In the genomic region with DNA sequence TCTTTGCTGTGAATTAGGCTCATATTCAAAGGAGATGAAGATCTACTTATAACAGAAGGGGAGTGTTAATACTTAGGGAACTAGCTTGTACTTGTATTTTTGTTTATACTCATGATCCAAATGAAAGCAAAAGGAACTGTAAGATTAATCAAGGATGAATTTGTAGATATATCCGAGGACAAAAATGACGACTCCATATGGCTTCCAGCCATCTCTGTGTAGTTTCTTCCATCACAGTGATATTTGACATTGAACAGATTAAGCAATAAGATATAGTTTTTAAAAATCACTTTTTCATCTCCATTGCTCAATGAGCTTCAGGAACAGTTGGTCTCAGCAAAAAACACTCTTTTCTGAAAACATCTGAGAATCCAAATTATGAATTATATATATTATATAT, we compare ENCODE assay signal across 27 cellular contexts.
"Had no signal": no experiment of that assay in that cellular context is flagged by ENCODE, and none has a peak within 500 bp of the region (broad histone marks: within the 10 kb centered on the region; RNA-seq: fewer than 3 reads in every experiment).

No MANE protein-coding gene starts in this region.

- H3K36me3 Mint-ChIP-seq: activated naive CD4-positive, alpha-beta T cell treated with anti-CD3 and anti-CD28 coated beads, Interleukin-2, amount 10 ng/mL, durations not matched to agents 7 days and 5 days; activated naive CD4-positive, alpha-beta T cell treated with anti-CD3 and anti-CD28 coated beads, Interleukin-2, amount 50 U/mL, for 72 hours; activated naive CD8-positive, alpha-beta T cell treated with anti-CD3 and anti-CD28 coated beads, Interleukin-2, amount 10 ng/mL, durations not matched to agents 7 days and 5 days had no signal

- H3K27me3 ChIP-seq: brain microvascular endothelial cell, foreskin keratinocyte had no signal

- FAIRE-seq: astrocyte, colon had no signal

- H3K4me3 Mint-ChIP-seq: activated CD4-positive, alpha-beta memory T cell treated with anti-CD3 and anti-CD28 coated beads, Interleukin-2, amount 10 ng/mL, durations not matched to agents 7 days and 5 days; activated CD4-positive, alpha-beta T cell treated with anti-CD3 and anti-CD28 coated beads, Interleukin-2, amount 10 ng/mL, durations not matched to agents 7 days and 5 days; activated naive CD4-positive, alpha-beta T cell treated with anti-CD3 and anti-CD28 coated beads, Interleukin-2, amount 10 ng/mL, durations not matched to agents 7 days and 5 days; activated naive CD8-positive, alpha-beta T cell treated with anti-CD3 and anti-CD28 coated beads, Interleukin-2, amount 10 ng/mL, durations not matched to agents 7 days and 5 days; activated T-cell treated with anti-CD3 and anti-CD28 coated beads, Interleukin-2, amount 50 U/mL, for 24 hours; activated T-cell treated with anti-CD3 and anti-CD28 coated beads, Interleukin-2, amount 50 U/mL, for 72 hours; effector memory CD8-positive, alpha-beta T cell had no signal

- H3K36me3 ChIP-seq: brain microvascular endothelial cell had no signal

- DNase-seq: activated CD4-positive, alpha-beta memory T cell treated with anti-CD3 and anti-CD28 coated beads, Interleukin-2, amount 10 ng/mL, durations not matched to agents 7 days and 5 days; activated CD4-positive, alpha-beta T cell treated with anti-CD3 and anti-CD28 coated beads for 1 hour; activated CD4-positive, alpha-beta T cell treated with anti-CD3 and anti-CD28 coated beads for 4 hours; activated CD4-positive, alpha-beta T cell treated with anti-CD3 and anti-CD28 coated beads, Interleukin-2, amount 10 ng/mL, durations not matched to agents 7 days and 5 days; activated CD4-positive, alpha-beta T cell treated with anti-CD3 and anti-CD28 coated beads, Interleukin-2, amount 50 U/mL, for 4 hours; activated CD4-positive, CD25-positive, alpha-beta regulatory T cell; activated CD8-positive, alpha-beta memory T cell treated with anti-CD3 and anti-CD28 coated beads, Interleukin-2, amount 50 U/mL, for 48 hours; activated gamma-delta T cell; activated naive CD4-positive, alpha-beta T cell; activated naive CD4-positive, alpha-beta T cell treated with anti-CD3 and anti-CD28 coated beads, Interleukin-2, amount 10 ng/mL, durations not matched to agents 7 days and 5 days; activated naive CD8-positive, alpha-beta T cell treated with anti-CD3 and anti-CD28 coated beads, Interleukin-2, amount 10 ng/mL, durations not matched to agents 7 days and 5 days; activated T-cell treated with anti-CD3 and anti-CD28 coated beads for 4 hours; activated T-cell treated with anti-CD3 and anti-CD28 coated beads, Interleukin-2, amount 50 U/mL, for 24 hours; activated T-cell treated with anti-CD3 and anti-CD28 coated beads, Interleukin-2, amount 50 U/mL, for 72 hours; amniotic stem cell; brain microvascular endothelial cell; caudate nucleus; cortex of kidney; dermis blood vessel endothelial cell; effector CD4-positive, alpha-beta T cell; effector memory CD8-positive, alpha-beta T cell; head of caudate nucleus; T-helper 2 cell had no signal

- H3K9me3 Mint-ChIP-seq: activated CD4-positive, alpha-beta memory T cell treated with anti-CD3 and anti-CD28 coated beads, Interleukin-2, amount 10 ng/mL, durations not matched to agents 7 days and 5 days; activated CD4-positive, alpha-beta T cell treated with anti-CD3 and anti-CD28 coated beads, Interleukin-2, amount 10 ng/mL, durations not matched to agents 7 days and 5 days; activated naive CD4-positive, alpha-beta T cell treated with anti-CD3 and anti-CD28 coated beads, Interleukin-2, amount 10 ng/mL, durations not matched to agents 7 days and 5 days; activated naive CD4-positive, alpha-beta T cell treated with anti-CD3 and anti-CD28 coated beads, Interleukin-2, amount 50 U/mL, for 72 hours; activated naive CD8-positive, alpha-beta T cell treated with anti-CD3 and anti-CD28 coated beads, Interleukin-2, amount 10 ng/mL, durations not matched to agents 7 days and 5 days; effector memory CD8-positive, alpha-beta T cell had no signal

- ATAC-seq: activated naive CD4-positive, alpha-beta T cell treated with anti-CD3 and anti-CD28 coated beads, Interleukin-2, amount 50 U/mL, for 72 hours; activated T-cell treated with anti-CD3 and anti-CD28 coated beads, Interleukin-2, amount 50 U/mL, for 72 hours; effector memory CD8-positive, alpha-beta T cell had no signal

- H3K27ac Mint-ChIP-seq: activated CD4-positive, alpha-beta memory T cell treated with anti-CD3 and anti-CD28 coated beads, Interleukin-2, amount 10 ng/mL, durations not matched to agents 7 days and 5 days; activated CD4-positive, alpha-beta T cell treated with anti-CD3 and anti-CD28 coated beads, Interleukin-2, amount 10 ng/mL, durations not matched to agents 7 days and 5 days; activated naive CD4-positive, alpha-beta T cell treated with anti-CD3 and anti-CD28 coated beads, Interleukin-2, amount 10 ng/mL, durations not matched to agents 7 days and 5 days; activated naive CD4-positive, alpha-beta T cell treated with anti-CD3 and anti-CD28 coated beads, Interleukin-2, amount 50 U/mL, for 72 hours; activated naive CD8-positive, alpha-beta T cell treated with anti-CD3 and anti-CD28 coated beads, Interleukin-2, amount 10 ng/mL, durations not matched to agents 7 days and 5 days; activated T-cell treated with anti-CD3 and anti-CD28 coated beads, Interleukin-2, amount 50 U/mL, for 24 hours; activated T-cell treated with anti-CD3 and anti-CD28 coated beads, Interleukin-2, amount 50 U/mL, for 72 hours; effector memory CD8-positive, alpha-beta T cell had no signal

- H3K27me3 Mint-ChIP-seq: activated CD4-positive, alpha-beta memory T cell treated with anti-CD3 and anti-CD28 coated beads, Interleukin-2, amount 10 ng/mL, durations not matched to agents 7 days and 5 days; activated T-cell treated with anti-CD3 and anti-CD28 coated beads, Interleukin-2, amount 50 U/mL, for 24 hours; effector memory CD8-positive, alpha-beta T cell had no signal

- H3K4me1 Mint-ChIP-seq: activated CD4-positive, alpha-beta memory T cell treated with anti-CD3 and anti-CD28 coated beads, Interleukin-2, amount 10 ng/mL, durations not matched to agents 7 days and 5 days; activated CD4-positive, alpha-beta T cell treated with anti-CD3 and anti-CD28 coated beads, Interleukin-2, amount 10 ng/mL, durations not matched to agents 7 days and 5 days; activated naive CD4-positive, alpha-beta T cell treated with anti-CD3 and anti-CD28 coated beads, Interleukin-2, amount 10 ng/mL, durations not matched to agents 7 days and 5 days; activated naive CD8-positive, alpha-beta T cell treated with anti-CD3 and anti-CD28 coated beads, Interleukin-2, amount 10 ng/mL, durations not matched to agents 7 days and 5 days had no signal

- H3K27ac ChIP-seq: brain microvascular endothelial cell had no signal
